Comparison of ENCODE assay signal across 8 cellular contexts in the genomic region with DNA sequence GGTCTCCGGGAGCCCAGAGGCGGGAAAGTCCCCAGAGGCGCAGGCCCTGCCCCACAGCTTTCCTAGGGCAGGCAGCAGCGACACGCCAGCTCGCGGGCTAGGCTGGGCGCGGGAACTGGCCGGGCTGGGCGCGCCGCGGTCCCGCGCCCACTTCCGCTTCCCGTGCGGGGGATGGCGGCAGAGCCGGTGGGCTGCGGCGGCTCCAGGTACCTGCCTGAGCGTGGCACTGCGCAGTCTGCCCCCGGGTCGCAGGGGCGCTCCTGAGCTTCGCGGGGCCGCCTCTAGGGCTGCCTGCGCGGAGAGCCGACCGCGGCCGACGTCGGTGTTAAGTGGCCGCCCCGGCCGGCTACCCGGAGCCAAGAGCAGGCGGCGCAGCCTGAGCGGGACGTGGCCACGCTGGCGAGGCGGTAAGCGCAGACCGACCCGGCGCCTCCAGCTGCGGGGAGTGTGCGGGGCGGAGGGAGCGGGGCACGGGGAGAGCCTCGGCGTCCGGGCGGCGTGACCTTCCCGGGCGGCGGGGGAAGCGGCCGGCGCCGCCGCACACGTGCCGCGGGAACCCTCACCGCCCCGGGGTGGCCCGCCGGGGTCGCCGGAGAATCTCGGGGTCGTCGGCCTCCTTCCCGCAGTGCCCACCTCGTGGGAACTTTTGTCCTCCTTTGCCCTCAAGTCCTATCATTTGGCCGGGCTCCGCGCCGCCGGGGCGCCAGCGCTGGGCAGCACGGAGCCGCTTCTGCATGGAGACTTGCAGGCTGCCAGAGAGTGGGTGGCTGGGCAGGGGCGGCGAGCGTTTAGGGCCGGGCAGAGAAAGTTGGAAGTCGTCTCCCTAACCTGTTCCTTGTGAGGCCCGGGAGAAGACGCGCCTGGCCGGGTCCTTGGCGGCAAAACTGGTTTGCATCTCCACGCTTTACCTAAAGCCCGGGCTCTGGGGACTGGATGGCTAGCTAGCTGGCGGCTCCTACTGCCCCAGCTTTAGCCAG. TPM values are rescaled to one million over a fixed set of nuclear protein-coding genes. Genes with fewer than 3 reads are reported as not detected.
A peak's percentile ranks its signal among the peaks of the same experiment; 100 is the strongest.
DNase-seq lines count a peak whose midpoint lies in the region; ATAC-seq and TF ChIP-seq lines count a peak whose summit lies in the region.

No MANE protein-coding gene starts in this region.

- H3K36me3 Mint-ChIP-seq in brain, result peaks cover 7% of the 10 kb centered on the region

- H3K27ac ChIP-seq in SJCRH30, result peak overlapping the region; percentile 57

- H3K27ac Mint-ChIP-seq in brain, result no peak overlapping the region

- H3K4me3 ChIP-seq in SJCRH30 (peak overlapping the region; percentile 92), kidney epithelial cell (ENCODE audit: low read depth, low read length) (peak overlapping the region; percentile 64)

- TF ChIP-seq CTCF in brain (conservative IDR thresholded peaks at IDR 0.05), result peak in 1 of 2 experiments; percentile 36
- TF ChIP-seq CTCF in kidney epithelial cell (IDR thresholded peaks at IDR 0.05; ENCODE audit: insufficient read depth, low read length, poor library complexity, severe bottlenecking), result no peak

- peaks cover 3 to 14% (median 8%) of the 10 kb centered on the region in 5 experiments for H3K9me3 Mint-ChIP-seq in brain

- no peaks in the 10 kb centered on the region; the same call in 1 of the 2 replicates for H3K9me3 ChIP-seq in SJCRH30 (replicated peaks)

- H3K4me1 ChIP-seq in SJCRH30, result no peaks in the 10 kb centered on the region

- ATAC-seq in GM19463 (IDR thresholded peaks at IDR 0.05; ENCODE audit: unreplicated experiment) (peak; percentile 88), HG03520 (IDR thresholded peaks at IDR 0.05; ENCODE audit: unreplicated experiment) (peak; percentile 93)

- peak overlapping the region; percentile 77 to 82 (median 81) for H3K4me3 Mint-ChIP-seq in brain

- H3K27me3 Mint-ChIP-seq in brain, result peaks cover 43% of the 10 kb centered on the region

- H3K36me3 ChIP-seq in SJCRH30 (peaks cover 4% of the 10 kb centered on the region; the same call in 1 of the 2 replicates), kidney epithelial cell (ENCODE audit: control insufficient read depth, insufficient read depth, low read length) (no peaks in the 10 kb centered on the region)

- H3K4me1 Mint-ChIP-seq in brain, result peaks cover 5% of the 10 kb centered on the region

- DNase-seq in GM03348 (ENCODE audit: low spot score) (peak; percentile 79), SJCRH30 (peak; percentile 55 to 68), kidney epithelial cell (ENCODE audit: low read depth) (no peak), COLO829 (ENCODE audit: low spot score) (no peak)
- peak; percentile 14 for DNase-seq in stimulated activated CD8-positive, alpha-beta memory T cell treated with anti-CD3 and anti-CD28 coated beads, Interleukin-15, amount 100 ng/mL, for 24 hours (ENCODE audit: low read depth)

- no peaks in the 10 kb centered on the region for H3K27me3 ChIP-seq in SJCRH30
- H3K27me3 ChIP-seq in kidney epithelial cell (ENCODE audit: control insufficient read depth, insufficient read depth, low read length), result no peaks in the 10 kb centered on the region

RNA-seq across cellular contexts. Expression of gene MPHOSPH8, which starts 31.4 kb away (rescaled TPM):
- total RNA-seq in SJCRH30 (2014; rRNA removed; shearing (Covaris generic)), result 25.6 and 29.5 TPM in 2 replicates
- 15.0 TPM for polyA plus RNA-seq in brain (ENCODE audit: insufficient read depth, low read depth, low replicate concordance)
- 12.7 and 16.8 TPM in 2 replicates for total RNA-seq in kidney epithelial cell

RNA-seq across cellular contexts. Expression of gene TPTE2, which starts 40.7 kb away (rescaled TPM):
- not detected in 2 replicates for total RNA-seq in SJCRH30 (2014; rRNA removed; shearing (Covaris generic))
- not detected for polyA plus RNA-seq in brain (ENCODE audit: insufficient read depth, low read depth, low replicate concordance)
- total RNA-seq in kidney epithelial cell, result 0.29 TPM in 1 of 2 replicates, not detected in the other

Comparison
In these comparisons a context has a peak if more than half of its experiments do, and no peak if none do; other contexts are left out.
1. DNase-seq: peak in GM03348 (single experiment), SJCRH30 (2 of 2) and stimulated activated CD8-positive, alpha-beta memory T cell treated with anti-CD3 and anti-CD28 coated beads, Interleukin-15, amount 100 ng/mL, for 24 hours (single experiment); none in kidney epithelial cell (single experiment) and COLO829 (single experiment).